ENCODE assay signal across 8 cellular contexts in the genomic region with DNA sequence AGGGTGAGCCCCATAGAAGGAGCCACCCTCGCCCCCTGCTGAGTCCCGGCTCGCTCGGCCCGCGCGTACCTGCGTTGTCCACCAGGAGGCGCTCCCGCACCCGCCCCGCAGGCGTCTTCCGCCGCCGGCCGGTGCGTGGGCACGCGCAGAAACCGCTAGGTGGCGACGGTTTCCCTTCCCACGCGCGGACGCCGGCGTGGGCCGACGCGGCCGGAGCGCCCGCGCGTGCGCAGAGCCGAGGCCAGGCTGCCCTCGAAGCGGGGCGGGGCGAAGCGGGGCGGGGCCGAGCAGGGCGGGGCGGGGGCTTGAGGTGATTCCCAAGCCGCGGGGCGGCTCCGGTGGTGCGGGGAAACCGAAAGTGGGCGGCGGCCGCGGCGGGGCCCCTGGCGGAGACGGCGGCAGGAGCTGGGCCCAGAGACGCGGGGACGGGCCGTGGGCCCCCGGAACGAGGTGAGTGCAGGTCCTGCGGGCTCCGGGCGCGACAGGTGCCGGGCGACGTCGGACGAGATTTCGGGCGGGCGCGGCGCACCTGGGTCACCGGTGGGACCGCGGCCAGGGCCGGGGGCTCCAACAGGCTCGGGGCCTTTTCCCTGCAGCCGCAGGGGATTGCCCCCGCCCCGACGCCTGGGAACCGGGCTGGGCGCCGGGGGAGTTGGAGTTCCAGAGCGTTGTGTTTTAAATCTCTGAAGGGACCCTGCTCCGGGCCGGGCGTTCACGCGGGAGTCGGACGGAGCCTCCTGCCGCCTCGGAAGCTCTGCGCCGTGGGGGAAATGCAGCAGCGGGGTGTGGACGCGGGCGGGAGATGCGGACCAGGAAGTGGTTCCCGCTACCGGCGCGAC. TPM values are rescaled to one million over a fixed set of nuclear protein-coding genes. Genes with fewer than 3 reads are reported as not detected.
DNase-seq lines count a peak whose midpoint lies in the region; ATAC-seq and TF ChIP-seq lines count a peak whose summit lies in the region.

A gene with protein sequence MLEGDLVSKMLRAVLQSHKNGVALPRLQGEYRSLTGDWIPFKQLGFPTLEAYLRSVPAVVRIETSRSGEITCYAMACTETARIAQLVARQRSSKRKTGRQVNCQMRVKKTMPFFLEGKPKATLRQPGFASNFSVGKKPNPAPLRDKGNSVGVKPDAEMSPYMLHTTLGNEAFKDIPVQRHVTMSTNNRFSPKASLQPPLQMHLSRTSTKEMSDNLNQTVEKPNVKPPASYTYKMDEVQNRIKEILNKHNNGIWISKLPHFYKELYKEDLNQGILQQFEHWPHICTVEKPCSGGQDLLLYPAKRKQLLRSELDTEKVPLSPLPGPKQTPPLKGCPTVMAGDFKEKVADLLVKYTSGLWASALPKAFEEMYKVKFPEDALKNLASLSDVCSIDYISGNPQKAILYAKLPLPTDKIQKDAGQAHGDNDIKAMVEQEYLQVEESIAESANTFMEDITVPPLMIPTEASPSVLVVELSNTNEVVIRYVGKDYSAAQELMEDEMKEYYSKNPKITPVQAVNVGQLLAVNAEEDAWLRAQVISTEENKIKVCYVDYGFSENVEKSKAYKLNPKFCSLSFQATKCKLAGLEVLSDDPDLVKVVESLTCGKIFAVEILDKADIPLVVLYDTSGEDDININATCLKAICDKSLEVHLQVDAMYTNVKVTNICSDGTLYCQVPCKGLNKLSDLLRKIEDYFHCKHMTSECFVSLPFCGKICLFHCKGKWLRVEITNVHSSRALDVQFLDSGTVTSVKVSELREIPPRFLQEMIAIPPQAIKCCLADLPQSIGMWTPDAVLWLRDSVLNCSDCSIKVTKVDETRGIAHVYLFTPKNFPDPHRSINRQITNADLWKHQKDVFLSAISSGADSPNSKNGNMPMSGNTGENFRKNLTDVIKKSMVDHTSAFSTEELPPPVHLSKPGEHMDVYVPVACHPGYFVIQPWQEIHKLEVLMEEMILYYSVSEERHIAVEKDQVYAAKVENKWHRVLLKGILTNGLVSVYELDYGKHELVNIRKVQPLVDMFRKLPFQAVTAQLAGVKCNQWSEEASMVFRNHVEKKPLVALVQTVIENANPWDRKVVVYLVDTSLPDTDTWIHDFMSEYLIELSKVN (plus strand): TSS at position 308 of the 839 bp plus-strand sequence. CDS start 16,370 bp downstream, outside the sequence.

- peaks cover 4% of the 10 kb centered on the region for H3K9me3 ChIP-seq in iPS-18c (ENCODE audit: control insufficient read depth, insufficient read depth, low read length)
- H3K9me3 ChIP-seq in skeletal muscle tissue (ENCODE audit: control insufficient read depth in 3 of 3, low read length in 3 of 3) = peaks cover 0 to 5% (median 0%) of the 10 kb centered on the region in 3 donors

- H3K36me3 ChIP-seq in brain microvascular endothelial cell (replicated peaks) (no peaks in the 10 kb centered on the region), skeletal muscle tissue (ENCODE audit: control insufficient read depth in 3 of 3, insufficient read depth in 3 of 3, low read length in 3 of 3) (no peaks in the 10 kb centered on the region)

- H3K4me1 ChIP-seq in skeletal muscle tissue (ENCODE audit: control insufficient read depth in 3 of 3, insufficient read depth in 3 of 3, low read length in 3 of 3) = peaks cover 5 to 11% (median 8%) of the 10 kb centered on the region in 3 donors

- in situ Hi-C loops in brain microvascular endothelial cell (cut with HindIII; ENCODE audit: low pct_ligation_motif_present, low sequenced_read_pairs) = no loop called here

- DNase-seq in NCI-H1436 (lab: John Stamatoyannopoulos, UW) (peak; percentile 80), NCI-H1436 treated with DMSO at 0.1 percent for 48 hours (lab: John Stamatoyannopoulos, UW) (no peak), NCI-H146 treated with DMSO at 0.1 percent for 48 hours (lab: John Stamatoyannopoulos, UW; ENCODE audit: unreplicated experiment) (peak; percentile 26), UCSD-AML1 (lab: John Stamatoyannopoulos, UW; ENCODE audit: unreplicated experiment) (peak; percentile 94), brain microvascular endothelial cell (peak; percentile 22)

- peak within 1 kb of the TSS; percentile 71 to 79 (median 75) for H3K9ac ChIP-seq in skeletal muscle tissue (ENCODE audit: low read depth in 1 of 3, low read length in 3 of 3)

- H3K27ac ChIP-seq in brain microvascular endothelial cell = no peak within 1 kb of the TSS
- H3K27ac ChIP-seq in skeletal muscle tissue (ENCODE audit: low read depth, low read length) = peak within 1 kb of the TSS; percentile 49

- H3K27me3 ChIP-seq in brain microvascular endothelial cell (replicated peaks) = peaks cover 2% of the 10 kb centered on the region
- H3K27me3 ChIP-seq in skeletal muscle tissue (ENCODE audit: control insufficient read depth in 3 of 3, insufficient read depth in 3 of 3, low read length in 3 of 3) = no peaks in the 10 kb centered on the region

- H3K4me3 ChIP-seq in brain microvascular endothelial cell (ENCODE audit: low read depth, low read length) (peak within 1 kb of the TSS; percentile 64), iPS-18c (ENCODE audit: insufficient read depth, low read depth, low read length) (peak within 1 kb of the TSS; percentile 79), skeletal muscle tissue (ENCODE audit: low read length in 3 of 3) (peak within 1 kb of the TSS; percentile 59 to 84 (median 75))

- TF ChIP-seq CTCF in brain microvascular endothelial cell (IDR thresholded peaks at IDR 0.05; ENCODE audit: low read depth, low read length, missing control alignments) = peak; percentile 85

- peak; percentile 87 for ATAC-seq in HG02798 (IDR thresholded peaks at IDR 0.05; ENCODE audit: poor library complexity, unreplicated experiment)

RNA-seq across cellular contexts. Expression of the gene that starts here (rescaled TPM):
- 5.2 TPM for total RNA-seq in skeletal muscle tissue
